In genomic region chr1:16061989-16062686, GRCh38 we compare ENCODE assay signal across 15 cellular contexts. TPM values are rescaled to one million over a fixed set of nuclear protein-coding genes. Genes with fewer than 3 reads are reported as not detected.
"Had no signal": no experiment of that assay in that cellular context is flagged by ENCODE, and none has a peak within 500 bp of the region (broad histone marks: within the 10 kb centered on the region; RNA-seq: fewer than 3 reads in every experiment).

No MANE protein-coding gene starts in this region.

RNA-seq across cellular contexts. Expression of gene FAM131C, which starts 11.3 kb away (rescaled TPM):
- total RNA-seq: T-helper 17 cell had no signal

RNA-seq across cellular contexts. Expression of gene CLCNKB, which starts 18.6 kb away (rescaled TPM):
- total RNA-seq: activated CD4-positive, alpha-beta memory T cell treated with anti-CD3 and anti-CD28 coated beads, Interleukin-2, amount 10 ng/mL, durations not matched to agents 7 days and 5 days; activated CD4-positive, alpha-beta T cell treated with anti-CD3 and anti-CD28 coated beads for 36 hours; activated CD4-positive, alpha-beta T cell treated with anti-CD3 and anti-CD28 coated beads, Interleukin-2, amount 10 ng/mL, durations not matched to agents 7 days and 5 days; activated CD8-positive, alpha-beta memory T cell treated with anti-CD3 and anti-CD28 coated beads, Interleukin-2, amount 10 ng/mL, durations not matched to agents 7 days and 5 days; activated CD8-positive, alpha-beta T cell treated with anti-CD3 and anti-CD28 coated beads, Interleukin-2, amount 10 ng/mL, durations not matched to agents 7 days and 5 days; activated naive CD8-positive, alpha-beta T cell treated with anti-CD3 and anti-CD28 coated beads, Interleukin-2, amount 10 ng/mL, durations not matched to agents 7 days and 5 days; activated T-helper 2 cell treated with anti-CD3 and anti-CD28 coated beads, Interferon-gamma antibody, Interleukin-2, Interleukin-4, amounts not matched to agents 10 μg/mL and 5 μg/mL and 100 μg/mL, durations not matched to agents 14 hours and 24 hours and 36 hours; ascending aorta; T-cell; T-helper 1 cell treated with Interleukin-12 subunit alpha and Interleukin-12 subunit beta and Interleukin-4 antibody, amounts not matched to agents 30 ng/mL and 1 ng/mL, for 36 hours; T-helper 17 cell; T-helper 2 cell treated with Interferon-gamma antibody and Interleukin-4, amounts not matched to agents 100 ng/mL and 5 ng/mL, for 36 hours had no signal

RNA-seq across cellular contexts. Expression of gene CLCNKA, which starts 40.3 kb away (rescaled TPM):
- total RNA-seq: activated CD4-positive, alpha-beta T cell treated with anti-CD3 and anti-CD28 coated beads for 36 hours; activated CD4-positive, alpha-beta T cell treated with anti-CD3 and anti-CD28 coated beads, Interleukin-2, amount 10 ng/mL, durations not matched to agents 7 days and 5 days; activated CD8-positive, alpha-beta memory T cell treated with anti-CD3 and anti-CD28 coated beads, Interleukin-2, amount 10 ng/mL, durations not matched to agents 7 days and 5 days; activated CD8-positive, alpha-beta T cell treated with anti-CD3 and anti-CD28 coated beads, Interleukin-2, amount 10 ng/mL, durations not matched to agents 7 days and 5 days; activated naive CD8-positive, alpha-beta T cell treated with anti-CD3 and anti-CD28 coated beads, Interleukin-2, amount 10 ng/mL, durations not matched to agents 7 days and 5 days; activated T-helper 2 cell treated with anti-CD3 and anti-CD28 coated beads, Interferon-gamma antibody, Interleukin-2, Interleukin-4, amounts not matched to agents 10 μg/mL and 5 μg/mL and 100 μg/mL, durations not matched to agents 14 hours and 24 hours and 36 hours; ascending aorta; T-cell; T-helper 1 cell treated with Interleukin-12 subunit alpha and Interleukin-12 subunit beta and Interleukin-4 antibody, amounts not matched to agents 30 ng/mL and 1 ng/mL, for 36 hours; T-helper 17 cell; T-helper 2 cell treated with Interferon-gamma antibody and Interleukin-4, amounts not matched to agents 100 ng/mL and 5 ng/mL, for 36 hours had no signal

RNA-seq across cellular contexts. Expression of gene HSPB7, which starts 44.3 kb away (rescaled TPM):
- total RNA-seq: activated CD4-positive, alpha-beta memory T cell treated with anti-CD3 and anti-CD28 coated beads, Interleukin-2, amount 10 ng/mL, durations not matched to agents 7 days and 5 days; activated CD4-positive, alpha-beta T cell treated with anti-CD3 and anti-CD28 coated beads for 36 hours; activated CD4-positive, alpha-beta T cell treated with anti-CD3 and anti-CD28 coated beads, Interleukin-2, amount 10 ng/mL, durations not matched to agents 7 days and 5 days; activated CD8-positive, alpha-beta memory T cell treated with anti-CD3 and anti-CD28 coated beads, Interleukin-2, amount 10 ng/mL, durations not matched to agents 7 days and 5 days; activated CD8-positive, alpha-beta T cell treated with anti-CD3 and anti-CD28 coated beads, Interleukin-2, amount 10 ng/mL, durations not matched to agents 7 days and 5 days; activated naive CD8-positive, alpha-beta T cell treated with anti-CD3 and anti-CD28 coated beads, Interleukin-2, amount 10 ng/mL, durations not matched to agents 7 days and 5 days; activated T-helper 2 cell treated with anti-CD3 and anti-CD28 coated beads, Interferon-gamma antibody, Interleukin-2, Interleukin-4, amounts not matched to agents 10 μg/mL and 5 μg/mL and 100 μg/mL, durations not matched to agents 14 hours and 24 hours and 36 hours; T-helper 1 cell treated with Interleukin-12 subunit alpha and Interleukin-12 subunit beta and Interleukin-4 antibody, amounts not matched to agents 30 ng/mL and 1 ng/mL, for 36 hours; T-helper 17 cell; T-helper 2 cell treated with Interferon-gamma antibody and Interleukin-4, amounts not matched to agents 100 ng/mL and 5 ng/mL, for 36 hours had no signal

RNA-seq across cellular contexts. Expression of gene SRARP, which starts 58.1 kb away (rescaled TPM):
- total RNA-seq: activated CD4-positive, alpha-beta memory T cell treated with anti-CD3 and anti-CD28 coated beads, Interleukin-2, amount 10 ng/mL, durations not matched to agents 7 days and 5 days; activated CD4-positive, alpha-beta T cell treated with anti-CD3 and anti-CD28 coated beads for 36 hours; activated CD4-positive, alpha-beta T cell treated with anti-CD3 and anti-CD28 coated beads, Interleukin-2, amount 10 ng/mL, durations not matched to agents 7 days and 5 days; activated CD8-positive, alpha-beta memory T cell treated with anti-CD3 and anti-CD28 coated beads, Interleukin-2, amount 10 ng/mL, durations not matched to agents 7 days and 5 days; activated CD8-positive, alpha-beta T cell treated with anti-CD3 and anti-CD28 coated beads, Interleukin-2, amount 10 ng/mL, durations not matched to agents 7 days and 5 days; activated naive CD8-positive, alpha-beta T cell treated with anti-CD3 and anti-CD28 coated beads, Interleukin-2, amount 10 ng/mL, durations not matched to agents 7 days and 5 days; activated T-helper 2 cell treated with anti-CD3 and anti-CD28 coated beads, Interferon-gamma antibody, Interleukin-2, Interleukin-4, amounts not matched to agents 10 μg/mL and 5 μg/mL and 100 μg/mL, durations not matched to agents 14 hours and 24 hours and 36 hours; ascending aorta; cardiac septum; T-cell; T-helper 1 cell treated with Interleukin-12 subunit alpha and Interleukin-12 subunit beta and Interleukin-4 antibody, amounts not matched to agents 30 ng/mL and 1 ng/mL, for 36 hours; T-helper 17 cell; T-helper 2 cell treated with Interferon-gamma antibody and Interleukin-4, amounts not matched to agents 100 ng/mL and 5 ng/mL, for 36 hours; WTC11 had no signal
- polyA plus RNA-seq: adipose tissue had no signal
